ENCODE assay signal across 12 cellular contexts in the genomic region with DNA sequence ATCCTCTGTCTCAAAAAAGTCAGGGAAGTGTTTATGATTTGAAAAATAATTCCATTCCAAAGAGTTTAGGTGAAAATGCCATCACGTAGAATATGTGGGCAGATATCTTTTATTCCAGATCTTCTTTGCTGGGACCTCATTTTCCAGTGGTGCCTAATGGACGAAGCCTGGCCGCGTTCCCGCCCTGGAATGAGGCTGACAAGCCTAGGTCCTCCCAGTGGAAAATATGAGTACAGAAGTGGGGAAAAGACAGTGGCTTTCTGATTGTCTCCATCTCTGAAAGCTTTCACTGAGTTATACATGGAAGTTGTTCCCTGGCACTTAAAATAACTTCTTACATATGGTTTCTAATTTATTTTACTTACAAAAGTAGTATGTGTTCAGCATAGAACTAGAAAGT.
DNase-seq lines count a peak whose midpoint lies in the region; ATAC-seq and TF ChIP-seq lines count a peak whose summit lies in the region.
"Had no signal": no experiment of that assay in that cellular context is flagged by ENCODE, and none has a peak within 500 bp of the region (broad histone marks: within the 10 kb centered on the region; RNA-seq: fewer than 3 reads in every experiment).

No MANE protein-coding gene starts in this region.

- peak overlapping the region; percentile 69 to 93 for H3K27ac ChIP-seq in coronary artery
- peak overlapping the region in 4 of 5 donors; percentile 63 to 86 (median 76) for H3K27ac ChIP-seq in stomach

- ATAC-seq in left lobe of liver (peak; percentile 19), HG02678 (IDR thresholded peaks at IDR 0.05; ENCODE audit: unreplicated experiment) (no peak)
- ATAC-seq: stimulated activated effector memory CD8-positive, alpha-beta T cell treated with anti-CD3 and anti-CD28 coated beads, Interleukin-12 subunit alpha, Interleukin-12 subunit beta, amount 100 ng/mL, for 72 hours had no signal

- peak overlapping the region; percentile 66 for H3K4me3 ChIP-seq in coronary artery
- H3K4me3 ChIP-seq in stomach, result peak overlapping the region in 3 of 4 donors; percentile 17 to 29 (median 23)

- H3K4me1 ChIP-seq in stomach, result peaks cover 22 to 57% (median 39%) of the 10 kb centered on the region in 4 donors

- no peaks in the 10 kb centered on the region for H3K27me3 ChIP-seq in stomach
- H3K27me3 ChIP-seq: Peyer's patch had no signal

- DNase-seq in GM03348 (ENCODE audit: low spot score) (peak; percentile 82), coronary artery (ENCODE audit: low spot score) (no peak), left lobe of liver (ENCODE audit: low spot score) (no peak), stomach (peak; percentile 44), T-helper 9 cell (no peak), iPS-NIHi11 (ENCODE audit: low spot score) (no peak), T1000 (lab: John Stamatoyannopoulos, UW) (no peak)
- DNase-seq: CD8-positive, alpha-beta memory T cell; NCI-H1436 treated with DMSO at 0.1 percent for 48 hours; Peyer's patch had no signal

- no peak for TF ChIP-seq POLR2A in stomach (IDR thresholded peaks at IDR 0.05)

- TF ChIP-seq CTCF in coronary artery (IDR thresholded peaks at IDR 0.05), result no peak
- TF ChIP-seq CTCF in stomach (IDR thresholded peaks at IDR 0.05), result no peak

- no peaks in the 10 kb centered on the region for H3K9me3 ChIP-seq in stomach
- H3K9me3 ChIP-seq: Peyer's patch had no signal

- intact Hi-C loops in stomach (cut with DNase I; ENCODE audit: low total_unique reads), result no loop called here

- WGBS in stomach, 5 donors, result 57 to 90% (median 69%) methylated on average over 5 of the region's 5 CpGs

- TF ChIP-seq EP300 in stomach (IDR thresholded peaks at IDR 0.05), result no peak

- peaks cover 0 to 9% (median 8%) of the 10 kb centered on the region in 4 donors for H3K36me3 ChIP-seq in stomach

Comparison
In these comparisons a context has a peak if more than half of its experiments do, and no peak if none do; other contexts are left out.
1. DNase-seq: peak in GM03348 (single experiment) and stomach (single experiment); none in coronary artery (single experiment), left lobe of liver (single experiment), T-helper 9 cell (single experiment), iPS-NIHi11 (single experiment) and T1000 (single experiment).